ENCODE assay signal across 12 cellular contexts in genomic region chr11:116078101-116078561, GRCh38.
DNase-seq lines count a peak whose midpoint lies in the region; ATAC-seq and TF ChIP-seq lines count a peak whose summit lies in the region.
"Had no signal": no experiment of that assay in that cellular context is flagged by ENCODE, and none has a peak within 500 bp of the region (broad histone marks: within the 10 kb centered on the region; RNA-seq: fewer than 3 reads in every experiment).

No MANE protein-coding gene starts in this region.

- no peaks in the 10 kb centered on the region for H3K36me3 ChIP-seq in H7 (replicated peaks; ENCODE audit: control insufficient read depth, insufficient read depth, low read length)
- H3K36me3 ChIP-seq: BLaER1, SJSA1 had no signal

- peaks cover 2% of the 10 kb centered on the region; the same call in 1 of the 2 replicates for H3K27me3 ChIP-seq in H7 (ENCODE audit: control insufficient read depth, insufficient read depth, low read length)
- H3K27me3 ChIP-seq: BLaER1, SJSA1 had no signal

- no peak for ATAC-seq in GM21360 (IDR thresholded peaks at IDR 0.05; ENCODE audit: unreplicated experiment)
- ATAC-seq: left colon had no signal

- DNase-seq in AG04449 (ENCODE audit: low read depth, low spot score) (no peak), H7 (peak; percentile 40), NCI-H774 (lab: John Stamatoyannopoulos, UW) (peak; percentile 53), foreskin melanocyte (peak; percentile 17), NCI-H2029 treated with DMSO at 0.1 percent for 48 hours (lab: John Stamatoyannopoulos, UW) (no peak), NK-92 (lab: John Stamatoyannopoulos, UW; ENCODE audit: unreplicated experiment) (no peak)
- DNase-seq in activated naive CD4-positive, alpha-beta T cell (lab: John Stamatoyannopoulos, UW) = no peak
- DNase-seq: effector memory CD4-positive, alpha-beta T cell; left colon had no signal

- CTCF ChIA-PET in AG04449 (lab: Yijun Ruan, JAX) = no interaction called here

- H3K4me3 ChIP-seq in AG04449 (ENCODE audit: low read depth, low read length) (no peak overlapping the region), H7 (ENCODE audit: insufficient read depth, low read depth, low read length) (no peak overlapping the region)
- H3K4me3 ChIP-seq: BLaER1, SJSA1 had no signal

- TF ChIP-seq CTCF in AG04449 (IDR thresholded peaks at IDR 0.05; ENCODE audit: insufficient read depth, low read length, missing control alignments) = peak; percentile 26

- POLR2A ChIA-PET in AG04449 (lab: Yijun Ruan, JAX) = no interaction called here

Comparison
In these comparisons a context has a peak if more than half of its experiments do, and no peak if none do; other contexts are left out.
1. DNase-seq: peak in H7 (single experiment), NCI-H774 (single experiment) and foreskin melanocyte (single experiment); none in AG04449 (single experiment), activated naive CD4-positive, alpha-beta T cell (0 of 4), NCI-H2029 treated with DMSO at 0.1 percent for 48 hours (single experiment) and NK-92 (single experiment).